In the genomic region with DNA sequence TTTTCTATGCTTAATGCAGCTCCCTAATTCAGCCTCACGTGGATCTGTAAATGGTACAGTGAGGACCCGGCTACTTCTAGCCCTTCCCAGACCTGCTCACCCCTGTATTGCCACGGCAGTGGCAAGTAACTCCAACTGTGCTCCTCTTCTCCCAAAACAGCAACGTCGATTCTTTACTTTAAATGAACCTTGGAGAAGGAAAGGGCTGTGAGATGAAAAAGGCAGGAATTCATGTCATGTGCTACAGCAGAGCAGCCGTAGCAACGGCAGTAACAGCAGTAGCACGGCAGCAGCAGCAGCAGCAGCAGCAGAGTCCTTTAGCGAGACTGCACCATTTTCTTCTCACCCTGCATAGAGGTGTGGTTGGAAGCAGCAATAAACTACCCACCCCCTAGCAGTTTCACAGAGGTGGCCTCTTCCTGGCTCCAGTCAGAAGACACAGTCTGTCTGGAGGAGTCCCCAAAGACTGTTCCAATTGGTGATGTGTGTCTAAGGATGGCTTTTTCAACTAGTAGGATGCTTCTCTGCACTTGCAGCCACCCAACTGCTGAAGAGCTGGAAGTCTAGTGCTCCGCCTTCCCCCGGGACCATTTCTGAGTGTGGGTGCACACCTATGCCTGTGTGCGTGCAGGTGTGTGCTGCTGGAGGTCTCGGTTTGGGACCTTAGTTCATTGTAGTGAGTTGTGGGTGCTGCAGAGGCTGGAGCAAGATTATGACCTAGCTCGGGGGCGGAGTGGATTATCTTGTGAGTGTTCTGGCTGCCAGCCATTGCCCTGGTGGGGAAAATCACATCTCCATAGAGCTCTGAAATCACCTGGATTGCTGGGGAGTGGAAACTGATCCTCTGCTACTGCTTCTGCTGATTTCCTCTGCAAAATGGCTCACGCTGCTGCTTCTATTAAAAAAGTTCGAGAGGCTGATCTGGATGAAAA, we compare ENCODE assay signal across 1 cellular context.
TF ChIP-seq lines count a peak whose summit lies in the region.

No MANE protein-coding gene starts in this region.

TF ChIP-seq in HepG2, 621 proteins besides CTCF, POLR2A, EP300 and RAD21 (continued from another document):
- TF ChIP-seq ATF6 (CRISPR knock-in tag; conservative IDR thresholded peaks at IDR 0.05), result no peak
- TF ChIP-seq, protein P1, sequence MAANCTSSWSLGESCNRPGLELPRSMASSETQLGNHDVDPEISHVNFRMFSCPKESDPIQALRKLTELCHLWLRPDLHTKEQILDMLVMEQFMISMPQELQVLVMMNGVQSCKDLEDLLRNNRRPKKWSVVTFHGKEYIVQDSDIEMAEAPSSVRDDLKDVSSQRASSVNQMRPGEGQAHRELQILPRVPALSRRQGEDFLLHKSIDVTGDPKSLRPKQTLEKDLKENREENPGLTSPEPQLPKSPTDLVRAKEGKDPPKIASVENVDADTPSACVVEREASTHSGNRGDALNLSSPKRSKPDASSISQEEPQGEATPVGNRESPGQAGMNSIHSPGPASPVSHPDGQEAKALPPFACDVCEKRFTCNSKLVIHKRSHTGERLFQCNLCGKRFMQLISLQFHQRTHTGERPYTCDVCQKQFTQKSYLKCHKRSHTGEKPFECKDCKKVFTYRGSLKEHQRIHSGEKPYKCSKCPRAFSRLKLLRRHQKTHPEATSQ (CRISPR knock-in tag; IDR thresholded peaks at IDR 0.05; ENCODE audit: borderline replicate concordance), result no peak
- TF ChIP-seq, protein P2, sequence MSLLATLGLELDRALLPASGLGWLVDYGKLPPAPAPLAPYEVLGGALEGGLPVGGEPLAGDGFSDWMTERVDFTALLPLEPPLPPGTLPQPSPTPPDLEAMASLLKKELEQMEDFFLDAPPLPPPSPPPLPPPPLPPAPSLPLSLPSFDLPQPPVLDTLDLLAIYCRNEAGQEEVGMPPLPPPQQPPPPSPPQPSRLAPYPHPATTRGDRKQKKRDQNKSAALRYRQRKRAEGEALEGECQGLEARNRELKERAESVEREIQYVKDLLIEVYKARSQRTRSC (CRISPR knock-in tag; IDR thresholded peaks at IDR 0.05; ENCODE audit: low read depth), result no peak
- no peak for TF ChIP-seq PBX3 (CRISPR knock-in tag; IDR thresholded peaks at IDR 0.05; ENCODE audit: borderline replicate concordance)
- TF ChIP-seq SUZ12 (IDR thresholded peaks at IDR 0.05; ENCODE audit: low read depth, low read length), result no peak
- no peak for TF ChIP-seq ZBTB3 (CRISPR knock-in tag; IDR thresholded peaks at IDR 0.05; ENCODE audit: borderline replicate concordance, low read depth)
- 0 out of 2 replicates have a peak, but pooled peaks have one; percentile 29 for TF ChIP-seq GATA4 (IDR thresholded peaks at IDR 0.05; ENCODE audit: borderline replicate concordance, low read depth)
- TF ChIP-seq BHLHE40 (IDR thresholded peaks at IDR 0.05; ENCODE audit: low read length), result 0 out of 2 replicates have a peak, but pooled peaks have one; percentile 28
